14 cellular contexts compared by ENCODE assay signal in genomic region chr15:92098869-92099268, GRCh38.
DNase-seq lines count a peak whose midpoint lies in the region; ATAC-seq and TF ChIP-seq lines count a peak whose summit lies in the region.
"Had no signal": no experiment of that assay in that cellular context is flagged by ENCODE, and none has a peak within 500 bp of the region (broad histone marks: within the 10 kb centered on the region; RNA-seq: fewer than 3 reads in every experiment).

No MANE protein-coding gene starts in this region.

- H4K8ac ChIP-seq in mesendoderm (ENCODE audit: low read depth, low read length): no peak overlapping the region

- H3K4me3 Mint-ChIP-seq in glutamatergic neuron (ENCODE audit: unreplicated experiment): no peak overlapping the region
- no peak overlapping the region for H3K4me3 Mint-ChIP-seq in activated T-cell treated with anti-CD3 and anti-CD28 coated beads, Interleukin-2, amount 50 U/mL, for 24 hours
- H3K4me3 Mint-ChIP-seq: activated naive CD4-positive, alpha-beta T cell treated with anti-CD3 and anti-CD28 coated beads, Interleukin-2, amount 10 ng/mL, durations not matched to agents 7 days and 5 days; memory B cell had no signal

- peak; percentile 26; the same call in 1 of the 2 replicates for TF ChIP-seq CTCF in AG09319 (IDR thresholded peaks at IDR 0.05; ENCODE audit: low read depth, low read length)
- TF ChIP-seq CTCF in glutamatergic neuron (IDR thresholded peaks at IDR 0.05; ENCODE audit: partially characterized antibody, unreplicated experiment): no peak
- TF ChIP-seq CTCF in WERI-Rb-1 (IDR thresholded peaks at IDR 0.05; ENCODE audit: low read depth, low read length): no peak

- H3K4me3 ChIP-seq in NT2/D1 (ENCODE audit: insufficient read length, low read depth): no peak overlapping the region
- H3K4me3 ChIP-seq in mesendoderm (ENCODE audit: low read length): no peak overlapping the region
- no peak overlapping the region for H3K4me3 ChIP-seq in WERI-Rb-1 (ENCODE audit: low read depth, low read length)

- H3K27me3 Mint-ChIP-seq in glutamatergic neuron (ENCODE audit: unreplicated experiment): peaks cover 5% of the 10 kb centered on the region
- H3K27me3 Mint-ChIP-seq in activated T-cell treated with anti-CD3 and anti-CD28 coated beads, Interleukin-2, amount 50 U/mL, for 24 hours: no peaks in the 10 kb centered on the region
- H3K27me3 Mint-ChIP-seq: activated naive CD4-positive, alpha-beta T cell treated with anti-CD3 and anti-CD28 coated beads, Interleukin-2, amount 10 ng/mL, durations not matched to agents 7 days and 5 days; memory B cell had no signal

- no peak overlapping the region for H3K4ac ChIP-seq in mesendoderm (ENCODE audit: low read depth, low read length)

- no peak overlapping the region for H4K5ac ChIP-seq in mesendoderm (ENCODE audit: low read length)

- ATAC-seq in GM18505 (IDR thresholded peaks at IDR 0.05; ENCODE audit: unreplicated experiment): no peak
- ATAC-seq: activated CD4-positive, CD25-positive, alpha-beta regulatory T cell treated with anti-CD3 and anti-CD28 coated beads, Interleukin-2, amount 50 U/mL, for 24 hours had no signal

- peaks cover 8% of the 10 kb centered on the region; the same call in 1 of the 2 replicates for H3K9me3 ChIP-seq in NT2/D1 (ENCODE audit: insufficient read depth, low read length)
- peaks cover 3% of the 10 kb centered on the region for H3K9me3 ChIP-seq in WERI-Rb-1 (ENCODE audit: severe bottlenecking)

- no peak overlapping the region for H2BK15ac ChIP-seq in mesendoderm (replicated peaks; ENCODE audit: low read depth)

- peaks cover 11% of the 10 kb centered on the region for H3K9me3 Mint-ChIP-seq in glutamatergic neuron (ENCODE audit: unreplicated experiment)
- no peaks in the 10 kb centered on the region for H3K9me3 Mint-ChIP-seq in activated T-cell treated with anti-CD3 and anti-CD28 coated beads, Interleukin-2, amount 50 U/mL, for 24 hours
- H3K9me3 Mint-ChIP-seq: memory B cell had no signal

- no peaks in the 10 kb centered on the region for H3K79me2 ChIP-seq in mesendoderm (ENCODE audit: control insufficient read depth, insufficient read depth, low read length)

- H3K4me1 ChIP-seq in NT2/D1 (ENCODE audit: insufficient read depth, insufficient read length): peaks cover 5% of the 10 kb centered on the region
- H3K4me1 ChIP-seq in mesendoderm (ENCODE audit: control insufficient read depth, low read depth, low read length): no peaks in the 10 kb centered on the region

- H3K56ac ChIP-seq in mesendoderm (ENCODE audit: low read length): no peak overlapping the region

- H3K23ac ChIP-seq in mesendoderm (ENCODE audit: low read length): no peak overlapping the region

- H3K4me2 ChIP-seq in mesendoderm (ENCODE audit: low read length): no peak overlapping the region

- no peak overlapping the region for H2BK120ac ChIP-seq in mesendoderm (ENCODE audit: low read depth, low read length)

- no peak overlapping the region for H3K27ac Mint-ChIP-seq in glutamatergic neuron (ENCODE audit: unreplicated experiment)
- no peak overlapping the region for H3K27ac Mint-ChIP-seq in activated T-cell treated with anti-CD3 and anti-CD28 coated beads, Interleukin-2, amount 50 U/mL, for 24 hours
- H3K27ac Mint-ChIP-seq: activated naive CD4-positive, alpha-beta T cell treated with anti-CD3 and anti-CD28 coated beads, Interleukin-2, amount 10 ng/mL, durations not matched to agents 7 days and 5 days; memory B cell had no signal

- no CpG with 5 or more reads among the region's 5 CpGs for WGBS in mesendoderm (ENCODE audit: extremely low coverage, insufficient coverage, low lambda C conversion rate)

- H2BK5ac ChIP-seq in mesendoderm (ENCODE audit: low read length): no peak overlapping the region

- no peaks in the 10 kb centered on the region for H3K36me3 ChIP-seq in NT2/D1 (ENCODE audit: insufficient read depth, insufficient read length, low read length)
- H3K36me3 ChIP-seq in mesendoderm (ENCODE audit: control insufficient read depth, insufficient read depth, low read length): no peaks in the 10 kb centered on the region
- H3K36me3 ChIP-seq in WERI-Rb-1: no peaks in the 10 kb centered on the region

- no peak overlapping the region for H3K27ac ChIP-seq in mesendoderm (ENCODE audit: low read depth, low read length)
- H3K27ac ChIP-seq in WERI-Rb-1: no peak overlapping the region

- H2AK5ac ChIP-seq in mesendoderm (ENCODE audit: low read length): no peak overlapping the region

- DNase-seq in AG09319 (ENCODE audit: extremely low read depth, low read depth) (no peak), NT2/D1 (ENCODE audit: low read depth, low spot score) (peak; percentile 44), glutamatergic neuron (peak; percentile 66), mesendoderm (peak; percentile 73), WERI-Rb-1 (no peak), NCI-H2081 (lab: John Stamatoyannopoulos, UW) (no peak)
- no peak for DNase-seq in activated T-cell treated with anti-CD3 and anti-CD28 coated beads, Interleukin-2, amount 50 U/mL, for 24 hours
- DNase-seq: activated CD8-positive, alpha-beta memory T cell treated with anti-CD3 and anti-CD28 coated beads, Interleukin-2, amount 50 U/mL, for 48 hours; activated naive CD4-positive, alpha-beta T cell treated with anti-CD3 and anti-CD28 coated beads, Interleukin-2, amount 10 ng/mL, durations not matched to agents 7 days and 5 days; NCI-H1092; SW 1271 had no signal

- no peak overlapping the region for H3K9ac ChIP-seq in NT2/D1 (ENCODE audit: insufficient read length, low read depth)
- no peak overlapping the region for H3K9ac ChIP-seq in mesendoderm (ENCODE audit: low read length)

- no peak overlapping the region for H3K18ac ChIP-seq in mesendoderm (ENCODE audit: low read length)

- H3K27me3 ChIP-seq in NT2/D1 (ENCODE audit: insufficient read depth, insufficient read length): peaks cover 4% of the 10 kb centered on the region
- no peaks in the 10 kb centered on the region for H3K27me3 ChIP-seq in mesendoderm (ENCODE audit: insufficient read depth, low read length, poor library complexity)
- H3K27me3 ChIP-seq in WERI-Rb-1 (ENCODE audit: insufficient read depth, low read depth, severe bottlenecking): peaks cover 3% of the 10 kb centered on the region

- no peak for TF ChIP-seq POLR2A in GM18505 (IDR thresholded peaks at IDR 0.05; ENCODE audit: borderline replicate concordance, extremely low read depth, insufficient read depth, insufficient read length)

- no peaks in the 10 kb centered on the region for H3K79me1 ChIP-seq in mesendoderm (ENCODE audit: low read length)

- H3K36me3 Mint-ChIP-seq in glutamatergic neuron (ENCODE audit: unreplicated experiment): no peaks in the 10 kb centered on the region
- H3K36me3 Mint-ChIP-seq in activated T-cell treated with anti-CD3 and anti-CD28 coated beads, Interleukin-2, amount 50 U/mL, for 24 hours (ENCODE audit: low read depth): no peaks in the 10 kb centered on the region
- H3K36me3 Mint-ChIP-seq: memory B cell had no signal

- peaks cover 28% of the 10 kb centered on the region for H3K4me1 Mint-ChIP-seq in glutamatergic neuron (ENCODE audit: low read depth, unreplicated experiment)
- peaks cover 47% of the 10 kb centered on the region for H3K4me1 Mint-ChIP-seq in activated T-cell treated with anti-CD3 and anti-CD28 coated beads, Interleukin-2, amount 50 U/mL, for 24 hours (ENCODE audit: low read depth)

Comparison
In these comparisons a context has a peak if more than half of its experiments do, and no peak if none do; other contexts are left out.
1. DNase-seq: peak in NT2/D1 (single experiment), glutamatergic neuron (single experiment) and mesendoderm (single experiment); none in AG09319 (single experiment), activated T-cell treated with anti-CD3 and anti-CD28 coated beads, Interleukin-2, amount 50 U/mL, for 24 hours (single experiment), WERI-Rb-1 (single experiment) and NCI-H2081 (0 of 2).